In genomic region chr17:75205037-75205792, GRCh38 we compare ENCODE assay signal across 8 cellular contexts. TPM values are rescaled to one million over a fixed set of nuclear protein-coding genes. Genes with fewer than 3 reads are reported as not detected.
DNase-seq lines count a peak whose midpoint lies in the region; ATAC-seq and TF ChIP-seq lines count a peak whose summit lies in the region.

NUP85 (plus strand) TSS chr17:75205679; CDS start chr17:75205762, 83 bp downstream.

- no peak for TF ChIP-seq CTCF in PC-3 (conservative IDR thresholded peaks at IDR 0.05; ENCODE audit: low read depth, low read length)
- TF ChIP-seq CTCF in epithelial cell of proximal tubule (conservative IDR thresholded peaks at IDR 0.05; ENCODE audit: low read depth, low read length), result no peak

- DNase-seq in COLO829 (ENCODE audit: low spot score), result peak; percentile 100
- DNase-seq in Jurkat, Clone E6-1 (ENCODE audit: low read depth, low spot score), result peak; percentile 83
- peak; percentile 96 for DNase-seq in PC-3
- DNase-seq in activated T-cell treated with anti-CD3 and anti-CD28 coated beads for 48 hours (ENCODE audit: low read depth), result peak; percentile 92
- peak; percentile 45 for DNase-seq in epithelial cell of proximal tubule (ENCODE audit: low read depth)
- peak; percentile 93 for DNase-seq in mucosa of gallbladder (ENCODE audit: low spot score)
- DNase-seq in stimulated activated CD8-positive, alpha-beta memory T cell treated with anti-CD3 and anti-CD28 coated beads, Interleukin-4, amount 100 ng/mL, for 24 hours (ENCODE audit: low read depth), result peak; percentile 89

- H2AFZ ChIP-seq in PC-3 (ENCODE audit: low read length), result peak within 1 kb of the TSS; percentile 84

- ATAC-seq in GM21515 (IDR thresholded peaks at IDR 0.05; ENCODE audit: unreplicated experiment) (peak; percentile 65), PC-3 (peak; percentile 84)

- H3K27ac ChIP-seq in PC-3 (ENCODE audit: low read length), result peak within 1 kb of the TSS; percentile 94

- H3K9me3 ChIP-seq in PC-3 (ENCODE audit: low read length), result no peaks in the 10 kb centered on the region

- POLR2A ChIA-PET in PC-3 (lab: Charles Lee; ENCODE audit: unreplicated experiment), result interaction anchor here (0.7 kb wide), 1 partner anchor 26 kb away, joined by 6 read pairs; no protein-coding TSS in a partner anchor

- no peaks in the 10 kb centered on the region for H3K9me2 ChIP-seq in PC-3 (replicated peaks; ENCODE audit: low read length)

- H3F3A ChIP-seq in PC-3 (ENCODE audit: low read length, unreplicated experiment), result no peaks in the 10 kb centered on the region

- H3K79me2 ChIP-seq in PC-3 (ENCODE audit: low read length), result peaks cover 60% of the 10 kb centered on the region

- H3K36me3 ChIP-seq in PC-3 (ENCODE audit: low read depth, low read length), result peaks cover 16% of the 10 kb centered on the region

- H3K4me1 ChIP-seq in PC-3 (ENCODE audit: insufficient read depth, low read length), result peaks cover 8% of the 10 kb centered on the region; the same call in 1 of the 2 replicates

- H3K4me2 ChIP-seq in PC-3 (ENCODE audit: low read length), result peak within 1 kb of the TSS; percentile 85

- no peaks in the 10 kb centered on the region for H4K20me1 ChIP-seq in PC-3 (ENCODE audit: low read length)

- H3K27me3 ChIP-seq in PC-3 (ENCODE audit: low read length), result no peaks in the 10 kb centered on the region

- intact Hi-C loops in PC-3 (cut with micrococcal nuclease), result loop anchor here (10.0 kb wide), 2 partner anchors 170 to 210 kb away; no protein-coding TSS in a partner anchor

- no TSS peak for BruUV-seq in PC-3 (replicated peaks; lab: Mats Ljungman, UMichigan)

- H3K9ac ChIP-seq in PC-3 (ENCODE audit: low read length), result peak within 1 kb of the TSS; percentile 98

- peak within 1 kb of the TSS; percentile 98 for H3K4me3 ChIP-seq in Jurkat, Clone E6-1 (ENCODE audit: low read length)
- H3K4me3 ChIP-seq in PC-3 (ENCODE audit: low read length) (peak within 1 kb of the TSS; percentile 91), epithelial cell of proximal tubule (ENCODE audit: low read depth, low read length) (peak within 1 kb of the TSS; percentile 100)

- CTCF ChIA-PET in PC-3 (lab: Charles Lee), result interaction anchor here (0.6 to 1.8 kb wide), 5 partner anchors 10 to 670 kb away, joined by 3 to 13 read pairs (median 5); no protein-coding TSS in a partner anchor

RNA-seq across cellular contexts. Expression of gene NUP85, which starts in this region (rescaled TPM):
- polyA plus RNA-seq in Jurkat, Clone E6-1 (2012; ENCODE audit: insufficient read depth, insufficient read length), result 119 TPM
- total RNA-seq in PC-3 (2014; rRNA removed) (91.5 and 95.6 TPM in 2 replicates), epithelial cell of proximal tubule (43.2 and 57.4 TPM in 2 replicates), mucosa of gallbladder (47.3 TPM)

Comparison
In these comparisons a context has a peak if more than half of its experiments do, and no peak if none do; other contexts are left out.
1. Peak in every context shown above with its lines: DNase-seq, ATAC-seq, H3K4me3 ChIP-seq and H3K27ac ChIP-seq.
2. DNase-seq: peak in every context shown above with its lines; median percentile 100 in COLO829; 96 in PC-3; 93 in mucosa of gallbladder; 92 in activated T-cell treated with anti-CD3 and anti-CD28 coated beads for 48 hours; 89 in stimulated activated CD8-positive, alpha-beta memory T cell treated with anti-CD3 and anti-CD28 coated beads, Interleukin-4, amount 100 ng/mL, for 24 hours; 83 in Jurkat, Clone E6-1; 45 in epithelial cell of proximal tubule.